Comparison of ENCODE assay signal across 1 cellular context in genomic region chr10:101018118-101018599, GRCh38.
TF ChIP-seq lines count a peak whose summit lies in the region.

No MANE protein-coding gene starts in this region.

TF ChIP-seq in WTC11, 78 proteins besides CTCF, POLR2A, EP300 and RAD21 (continued from another document):
- no peak for TF ChIP-seq FOXP4 (CRISPR knock-in tag; IDR thresholded peaks at IDR 0.05)
- no peak for TF ChIP-seq RELA (CRISPR knock-in tag; IDR thresholded peaks at IDR 0.05; ENCODE audit: borderline replicate concordance)
- TF ChIP-seq ZNF425 (CRISPR knock-in tag; conservative IDR thresholded peaks at IDR 0.05) = no peak
- TF ChIP-seq SP1 (CRISPR knock-in tag; conservative IDR thresholded peaks at IDR 0.05) = no peak
- TF ChIP-seq GRHL2 (CRISPR knock-in tag; IDR thresholded peaks at IDR 0.05; ENCODE audit: insufficient replicate concordance, severe bottlenecking) = no peak
- no peak for TF ChIP-seq FOXJ3 (CRISPR knock-in tag; IDR thresholded peaks at IDR 0.05; ENCODE audit: borderline replicate concordance)
- TF ChIP-seq MLX (CRISPR knock-in tag; IDR thresholded peaks at IDR 0.05) = no peak
